ENCODE assay signal across 1 cellular context in the genomic region with DNA sequence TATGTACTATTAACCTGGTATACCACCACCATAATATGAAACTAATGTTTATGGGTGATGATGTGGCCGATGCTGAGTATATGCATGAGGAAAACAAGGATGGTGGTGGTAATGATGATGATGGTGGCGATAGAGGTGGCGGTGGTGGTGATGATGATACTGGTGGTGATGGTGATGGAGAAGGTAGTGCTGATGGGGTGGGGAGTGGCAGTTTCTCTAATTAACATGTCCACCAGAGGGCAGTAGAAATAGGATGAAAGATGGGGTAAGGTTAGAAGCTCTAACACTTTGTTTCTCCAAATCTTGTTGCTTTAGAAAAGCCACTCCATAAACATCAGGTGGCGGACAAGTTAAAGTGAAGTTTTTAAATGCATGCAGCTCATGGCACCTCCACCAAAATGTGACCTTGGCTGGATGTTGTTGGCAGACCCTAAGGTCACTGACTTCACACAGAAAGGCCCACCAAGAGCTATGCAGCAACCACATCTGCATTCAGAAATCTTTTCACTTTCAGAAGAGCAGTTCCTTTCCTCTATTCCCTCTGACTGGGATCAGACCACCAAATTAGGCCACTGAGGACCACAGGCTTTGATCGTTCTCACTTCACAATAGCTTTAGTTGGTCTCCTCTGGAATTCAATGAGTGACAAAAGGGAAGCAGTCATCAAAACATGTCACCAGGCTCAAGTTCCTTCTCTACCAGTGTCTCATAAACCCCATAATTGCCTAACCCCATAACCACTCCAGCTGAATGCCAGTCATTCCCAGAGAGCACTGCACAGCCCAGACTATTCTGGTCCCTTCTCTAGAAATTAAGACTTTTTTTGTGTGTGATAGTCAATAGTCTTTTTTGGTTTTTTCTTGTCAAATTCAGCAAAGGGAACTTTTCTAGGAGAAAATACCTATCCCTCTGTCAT.
TF ChIP-seq lines count a peak whose summit lies in the region.

No MANE protein-coding gene starts in this region.

TF ChIP-seq in HEK293, 187 proteins besides CTCF, POLR2A, EP300 and RAD21 (continued from another document):
- TF ChIP-seq, protein P1, sequence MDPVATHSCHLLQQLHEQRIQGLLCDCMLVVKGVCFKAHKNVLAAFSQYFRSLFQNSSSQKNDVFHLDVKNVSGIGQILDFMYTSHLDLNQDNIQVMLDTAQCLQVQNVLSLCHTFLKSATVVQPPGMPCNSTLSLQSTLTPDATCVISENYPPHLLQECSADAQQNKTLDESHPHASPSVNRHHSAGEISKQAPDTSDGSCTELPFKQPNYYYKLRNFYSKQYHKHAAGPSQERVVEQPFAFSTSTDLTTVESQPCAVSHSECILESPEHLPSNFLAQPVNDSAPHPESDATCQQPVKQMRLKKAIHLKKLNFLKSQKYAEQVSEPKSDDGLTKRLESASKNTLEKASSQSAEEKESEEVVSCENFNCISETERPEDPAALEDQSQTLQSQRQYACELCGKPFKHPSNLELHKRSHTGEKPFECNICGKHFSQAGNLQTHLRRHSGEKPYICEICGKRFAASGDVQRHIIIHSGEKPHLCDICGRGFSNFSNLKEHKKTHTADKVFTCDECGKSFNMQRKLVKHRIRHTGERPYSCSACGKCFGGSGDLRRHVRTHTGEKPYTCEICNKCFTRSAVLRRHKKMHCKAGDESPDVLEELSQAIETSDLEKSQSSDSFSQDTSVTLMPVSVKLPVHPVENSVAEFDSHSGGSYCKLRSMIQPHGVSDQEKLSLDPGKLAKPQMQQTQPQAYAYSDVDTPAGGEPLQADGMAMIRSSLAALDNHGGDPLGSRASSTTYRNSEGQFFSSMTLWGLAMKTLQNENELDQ (tag by site-specific recombination; IDR thresholded peaks at IDR 0.05; ENCODE audit: low read depth) = no peak
- TF ChIP-seq ZBTB17 (tag by site-specific recombination; IDR thresholded peaks at IDR 0.05) = peak; percentile 85
- TF ChIP-seq, protein P2, sequence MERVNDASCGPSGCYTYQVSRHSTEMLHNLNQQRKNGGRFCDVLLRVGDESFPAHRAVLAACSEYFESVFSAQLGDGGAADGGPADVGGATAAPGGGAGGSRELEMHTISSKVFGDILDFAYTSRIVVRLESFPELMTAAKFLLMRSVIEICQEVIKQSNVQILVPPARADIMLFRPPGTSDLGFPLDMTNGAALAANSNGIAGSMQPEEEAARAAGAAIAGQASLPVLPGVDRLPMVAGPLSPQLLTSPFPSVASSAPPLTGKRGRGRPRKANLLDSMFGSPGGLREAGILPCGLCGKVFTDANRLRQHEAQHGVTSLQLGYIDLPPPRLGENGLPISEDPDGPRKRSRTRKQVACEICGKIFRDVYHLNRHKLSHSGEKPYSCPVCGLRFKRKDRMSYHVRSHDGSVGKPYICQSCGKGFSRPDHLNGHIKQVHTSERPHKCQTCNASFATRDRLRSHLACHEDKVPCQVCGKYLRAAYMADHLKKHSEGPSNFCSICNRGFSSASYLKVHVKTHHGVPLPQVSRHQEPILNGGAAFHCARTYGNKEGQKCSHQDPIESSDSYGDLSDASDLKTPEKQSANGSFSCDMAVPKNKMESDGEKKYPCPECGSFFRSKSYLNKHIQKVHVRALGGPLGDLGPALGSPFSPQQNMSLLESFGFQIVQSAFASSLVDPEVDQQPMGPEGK (tag by site-specific recombination; IDR thresholded peaks at IDR 0.05) = peak; percentile 44; the same call in 1 of the 2 replicates
